ENCODE assay signal across 8 cellular contexts in the genomic region with DNA sequence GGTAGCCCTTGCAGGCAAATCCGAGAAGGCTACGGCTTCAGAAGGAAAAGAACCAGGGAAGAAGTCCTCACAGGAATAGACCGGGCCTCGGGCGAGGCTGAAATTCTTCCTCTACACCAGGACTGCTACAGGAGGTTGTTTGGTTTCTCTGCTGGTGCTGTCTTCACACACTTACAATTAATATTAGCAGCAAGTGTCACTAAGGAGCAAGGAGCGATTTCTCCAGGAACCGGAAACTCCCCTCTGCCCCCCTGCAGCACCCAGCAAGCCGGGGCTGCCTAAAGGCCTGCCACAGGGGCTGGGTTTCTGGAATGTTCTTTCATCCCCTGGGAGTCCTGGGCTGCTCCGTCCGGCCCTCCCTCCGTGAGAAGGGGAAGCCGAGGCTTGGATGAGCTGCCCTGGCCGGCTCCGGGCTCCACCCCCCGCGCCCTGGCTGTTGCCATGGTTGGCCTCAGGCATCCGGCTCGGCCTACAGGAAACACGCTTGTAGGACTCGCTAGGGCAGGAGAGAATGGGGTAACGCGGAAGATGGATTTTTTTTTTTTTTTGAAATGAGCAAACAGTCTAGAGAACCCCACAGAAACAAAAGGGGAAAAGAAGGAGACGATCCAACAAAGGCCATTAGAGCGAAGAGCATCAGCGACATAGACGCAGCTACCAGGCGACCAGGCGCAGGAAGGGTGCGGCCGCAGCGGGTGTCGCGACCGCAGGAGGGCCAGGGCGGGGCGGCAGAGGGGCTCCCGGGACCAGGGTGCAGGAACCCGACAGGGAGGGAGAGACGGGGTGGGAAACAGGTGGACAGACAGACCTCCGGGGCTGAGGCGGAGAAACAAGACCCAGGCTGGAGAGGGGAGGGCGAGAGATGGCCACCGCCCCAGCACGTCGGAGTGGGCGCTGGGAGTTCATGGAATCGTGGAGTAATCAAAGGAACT. TPM values are rescaled to one million over a fixed set of nuclear protein-coding genes. Genes with fewer than 3 reads are reported as not detected.
DNase-seq lines count a peak whose midpoint lies in the region; ATAC-seq lines count a peak whose summit lies in the region.

No MANE protein-coding gene starts in this region.

- H3K4me1 ChIP-seq in stomach smooth muscle (ENCODE audit: control insufficient read depth, insufficient read depth, low read length), result peaks cover 16% of the 10 kb centered on the region

- peak; percentile 95 for ATAC-seq in GM21360 (IDR thresholded peaks at IDR 0.05; ENCODE audit: unreplicated experiment)
- ATAC-seq in HG03575 (IDR thresholded peaks at IDR 0.05; ENCODE audit: extremely low read depth, insufficient number of reproducible peaks, low FRiP score, unreplicated experiment), result peak; percentile 60

- H3K9me3 ChIP-seq in stomach smooth muscle (ENCODE audit: control insufficient read depth in 2 of 2, low read length in 2 of 2), result no peaks in the 10 kb centered on the region

- in situ Hi-C loops in G401 (cut with HindIII; ENCODE audit: low sequenced_read_pairs), result no loop called here

- peak overlapping the region; percentile 57 to 73 for H3K4me3 ChIP-seq in stomach smooth muscle (ENCODE audit: low read length in 2 of 2)

- peak; percentile 84 for DNase-seq in G401 (ENCODE audit: low spot score)
- DNase-seq in central memory CD4-positive, alpha-beta T cell, result peak; percentile 18
- DNase-seq in medulla oblongata (ENCODE audit: extremely low spot score), result peak; percentile 29
- no peak for DNase-seq in OCI-M1 (lab: John Stamatoyannopoulos, UW)
- no peak for DNase-seq in globus pallidus (ENCODE audit: low spot score)

- peak overlapping the region; percentile 51 for H3K9ac ChIP-seq in stomach smooth muscle (ENCODE audit: low read length in 2 of 2)

- peaks cover 26 to 28% of the 10 kb centered on the region in 2 donors for H3K27me3 ChIP-seq in stomach smooth muscle (ENCODE audit: control insufficient read depth in 1 of 2, insufficient read depth in 2 of 2, low read length in 2 of 2)

- H3K36me3 ChIP-seq in stomach smooth muscle (ENCODE audit: control insufficient read depth in 2 of 2, insufficient read depth in 2 of 2, low read length in 2 of 2), result no peaks in the 10 kb centered on the region

- H3K27ac ChIP-seq in stomach smooth muscle (ENCODE audit: low read length), result no peak overlapping the region

RNA-seq across cellular contexts. Expression of a gene that starts 33.0 kb away (rescaled TPM):
- not detected in 2 replicates for total RNA-seq in G401 (2014; rRNA removed; shearing (Covaris generic))

RNA-seq across cellular contexts. Expression of a gene that starts 55.4 kb away (rescaled TPM):
- total RNA-seq in G401 (2014; rRNA removed; shearing (Covaris generic)), result not detected in 2 replicates

Comparison
In these comparisons a context has a peak if more than half of its experiments do, and no peak if none do; other contexts are left out.
1. DNase-seq: peak in G401 (single experiment), central memory CD4-positive, alpha-beta T cell (single experiment) and medulla oblongata (single experiment); none in OCI-M1 (single experiment) and globus pallidus (single experiment).